In the genomic region with DNA sequence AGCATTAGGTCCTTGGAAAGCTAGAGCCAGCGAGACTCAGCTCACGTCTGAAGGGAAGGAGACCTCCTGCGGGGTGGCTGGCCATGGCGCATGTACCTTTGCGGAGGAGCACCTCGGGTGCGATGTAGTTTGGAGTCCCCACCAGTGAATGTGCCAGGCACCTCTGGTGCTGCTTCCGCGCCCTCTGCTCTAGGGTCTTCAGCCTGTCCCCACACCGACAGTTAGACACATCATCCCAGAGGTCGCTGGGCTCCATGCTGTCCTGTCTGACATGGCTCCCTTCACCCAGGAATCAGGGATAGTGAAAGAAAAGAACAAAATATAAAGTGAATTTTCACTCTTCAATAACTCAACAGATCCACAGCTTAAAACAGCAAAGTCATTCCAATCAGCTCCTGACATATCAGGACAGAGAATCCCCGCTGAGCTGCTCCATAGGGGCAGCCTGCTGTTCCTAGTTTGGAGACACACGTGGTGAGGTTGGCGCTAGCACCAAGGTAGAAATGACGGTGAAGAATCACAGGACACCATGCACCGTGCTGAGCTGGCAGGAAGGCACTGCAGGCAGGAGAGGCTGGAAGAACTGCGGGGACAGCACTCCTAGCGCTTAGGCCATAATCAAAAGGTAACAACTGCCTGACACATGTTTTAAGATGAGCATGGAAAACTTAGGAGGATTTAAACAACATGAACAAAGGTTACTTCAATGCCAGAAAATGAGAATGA, we compare ENCODE assay signal across 1 cellular context.
TF ChIP-seq lines count a peak whose summit lies in the region.

No MANE protein-coding gene starts in this region.

TF ChIP-seq in WTC11, 78 proteins besides CTCF, POLR2A, EP300 and RAD21 (continued from another document):
- TF ChIP-seq ETV6 (CRISPR knock-in tag; IDR thresholded peaks at IDR 0.05): no peak
